20 cellular contexts compared by ENCODE assay signal in genomic region chr1:206951318-206952105, GRCh38. TPM values are rescaled to one million over a fixed set of nuclear protein-coding genes. Genes with fewer than 3 reads are reported as not detected.
A peak's percentile ranks its signal among the peaks of the same experiment; 100 is the strongest.
DNase-seq lines count a peak whose midpoint lies in the region; ATAC-seq and TF ChIP-seq lines count a peak whose summit lies in the region.
"Had no signal": no experiment of that assay in that cellular context is flagged by ENCODE, and none has a peak within 500 bp of the region (broad histone marks: within the 10 kb centered on the region; RNA-seq: fewer than 3 reads in every experiment).

No MANE protein-coding gene starts in this region.

- H3K4ac ChIP-seq in trophoblast cell (ENCODE audit: low read depth, low read length) = no peak overlapping the region

- no peak overlapping the region for H2BK12ac ChIP-seq in trophoblast cell (ENCODE audit: low read length)

- no peak overlapping the region for H3K23ac ChIP-seq in trophoblast cell (ENCODE audit: low read length)

- no peaks in the 10 kb centered on the region for H3K27me3 ChIP-seq in trophoblast cell (ENCODE audit: insufficient read depth, low read length)
- H3K27me3 ChIP-seq: cardiac muscle cell had no signal

- H3K4me3 Mint-ChIP-seq in Calu3 (ENCODE audit: low read depth, unreplicated experiment) (peak overlapping the region; percentile 20), T-helper 17 cell (no peak overlapping the region)
- H3K4me3 Mint-ChIP-seq: activated naive CD4-positive, alpha-beta T cell treated with anti-CD3 and anti-CD28 coated beads, Interleukin-2, amount 10 ng/mL, durations not matched to agents 7 days and 5 days had no signal

- peak; percentile 43 for ATAC-seq in GM21737 (IDR thresholded peaks at IDR 0.05; ENCODE audit: unreplicated experiment)
- ATAC-seq in T-helper 17 cell = no peak
- peak; percentile 56 for ATAC-seq in mucosa of descending colon
- no peak for ATAC-seq in HG03439 (IDR thresholded peaks at IDR 0.05; ENCODE audit: unreplicated experiment)
- ATAC-seq in GM21529 (IDR thresholded peaks at IDR 0.05; ENCODE audit: unreplicated experiment) = no peak

- H3K79me1 ChIP-seq in trophoblast cell (ENCODE audit: low read length) = no peaks in the 10 kb centered on the region

- no peak overlapping the region for H3K14ac ChIP-seq in trophoblast cell (ENCODE audit: low read length)

- DNase-seq in Calu3 = peak; percentile 75
- no peak for DNase-seq in T-helper 17 cell
- DNase-seq in mucosa of descending colon = peak in 2 of 3 donors; percentile 56 to 72
- no peak for DNase-seq in SKM-1 treated with dmso at 0.1 percent for 144 hours (lab: John Stamatoyannopoulos, UW; ENCODE audit: unreplicated experiment)
- no peak for DNase-seq in trophoblast cell
- DNase-seq: activated naive CD4-positive, alpha-beta T cell treated with anti-CD3 and anti-CD28 coated beads, Interleukin-2, amount 10 ng/mL, durations not matched to agents 7 days and 5 days; GF-D8; NCI-H1417 treated with DMSO at 0.1 percent for 48 hours; NCI-H69; retina; stimulated activated CD4-positive, alpha-beta T cell treated with anti-CD3 and anti-CD28 coated beads, Interleukin-4, amount 100 ng/mL, for 24 hours; stimulated activated naive CD4-positive, alpha-beta T cell treated with Interleukin-2 at 50 U/mL for 16 hours had no signal

- CTCF ChIA-PET in Calu3 (lab: Charles Lee) = interaction anchor here (0.7 to 3.3 kb wide), 13 partner anchors 9 to 81 kb away, joined by 3 to 22 read pairs (median 3); no protein-coding TSS in a partner anchor

- no peak overlapping the region for H4K91ac ChIP-seq in trophoblast cell (ENCODE audit: low read depth, low read length)

- intact Hi-C loops in Calu3 (cut with micrococcal nuclease; ENCODE audit: unreplicated experiment) = loop anchor here (1.0 to 5.0 kb wide), 3 partner anchors 9 to 56 kb away; no protein-coding TSS in a partner anchor
- intact Hi-C loops in mucosa of descending colon (cut with DNase I, micrococcal nuclease) = no loop called here

- H2BK120ac ChIP-seq in trophoblast cell (ENCODE audit: insufficient read depth, low read length, poor library complexity) = no peak overlapping the region

- H3K36me3 Mint-ChIP-seq in Calu3 (ENCODE audit: insufficient read depth, unreplicated experiment) = peaks cover 16% of the 10 kb centered on the region
- H3K36me3 Mint-ChIP-seq in T-helper 17 cell (ENCODE audit: low read depth) = no peaks in the 10 kb centered on the region
- H3K36me3 Mint-ChIP-seq: activated naive CD4-positive, alpha-beta T cell treated with anti-CD3 and anti-CD28 coated beads, Interleukin-2, amount 10 ng/mL, durations not matched to agents 7 days and 5 days had no signal

- no peak overlapping the region for H3K27ac ChIP-seq in trophoblast cell (ENCODE audit: low read depth, low read length)
- H3K27ac ChIP-seq: cardiac muscle cell, esophagus muscularis mucosa, SJCRH30 had no signal

- no peak overlapping the region for H3K4me2 ChIP-seq in trophoblast cell (ENCODE audit: low read length)

- peaks cover 72% of the 10 kb centered on the region for H3K4me1 ChIP-seq in mucosa of descending colon (ENCODE audit: low read depth)
- no peaks in the 10 kb centered on the region for H3K4me1 ChIP-seq in trophoblast cell (ENCODE audit: control insufficient read depth in 1 of 2, insufficient read depth in 2 of 2, low read length in 2 of 2)
- H3K4me1 ChIP-seq: esophagus muscularis mucosa, SJCRH30 had no signal

- peaks cover 96% of the 10 kb centered on the region for H3K4me1 Mint-ChIP-seq in Calu3 (ENCODE audit: low read depth, unreplicated experiment)
- peaks cover 11% of the 10 kb centered on the region for H3K4me1 Mint-ChIP-seq in T-helper 17 cell

- TF ChIP-seq CTCF in Calu3 (IDR thresholded peaks at IDR 0.05; ENCODE audit: unreplicated experiment) (no peak), mucosa of descending colon (IDR thresholded peaks at IDR 0.05) (no peak)

- no peak overlapping the region for H3K9ac ChIP-seq in trophoblast cell (ENCODE audit: low read length)

- H3K27me3 Mint-ChIP-seq in Calu3 (ENCODE audit: unreplicated experiment) (no peaks in the 10 kb centered on the region), T-helper 17 cell (peaks cover 26% of the 10 kb centered on the region)

- no peak overlapping the region for H2AFZ ChIP-seq in trophoblast cell (ENCODE audit: insufficient read depth, low read length, poor library complexity)

- no peak overlapping the region for H4K12ac ChIP-seq in trophoblast cell (ENCODE audit: low read depth, low read length)

- H3K27ac Mint-ChIP-seq in Calu3 (ENCODE audit: unreplicated experiment) (peak overlapping the region; percentile 70), T-helper 17 cell (peak overlapping the region; percentile 51)
- H3K27ac Mint-ChIP-seq: activated naive CD4-positive, alpha-beta T cell treated with anti-CD3 and anti-CD28 coated beads, Interleukin-2, amount 10 ng/mL, durations not matched to agents 7 days and 5 days had no signal

- H3K18ac ChIP-seq in trophoblast cell (ENCODE audit: low read length) = no peak overlapping the region

- no peaks in the 10 kb centered on the region for H3K79me2 ChIP-seq in trophoblast cell (ENCODE audit: control insufficient read depth, insufficient read depth, low read length, poor library complexity)

- H2BK5ac ChIP-seq in trophoblast cell (ENCODE audit: low read depth, low read length, poor library complexity) = no peak overlapping the region

- H3K4me3 ChIP-seq in mucosa of descending colon (no peak overlapping the region), trophoblast cell (ENCODE audit: low read depth, low read length) (no peak overlapping the region)
- H3K4me3 ChIP-seq: cardiac muscle cell, esophagus muscularis mucosa, SJCRH30 had no signal

- no TSS peak for BruUV-seq in Calu3 (replicated peaks; lab: Mats Ljungman, UMichigan)

- no peaks in the 10 kb centered on the region for H3K36me3 ChIP-seq in mucosa of descending colon (ENCODE audit: low read depth)
- no peaks in the 10 kb centered on the region for H3K36me3 ChIP-seq in trophoblast cell (ENCODE audit: control insufficient read depth in 1 of 2, insufficient read depth in 2 of 2, low read length in 2 of 2)
- H3K36me3 ChIP-seq: cardiac muscle cell, esophagus muscularis mucosa, SJCRH30 had no signal

- H4K8ac ChIP-seq in trophoblast cell (ENCODE audit: low read depth, low read length) = no peak overlapping the region

- no peaks in the 10 kb centered on the region for H3K9me3 Mint-ChIP-seq in Calu3 (ENCODE audit: low read depth, unreplicated experiment)

- H3K9me3 ChIP-seq in T-helper 17 cell (ENCODE audit: control insufficient read depth, low read length, poor library complexity, severe bottlenecking) = peaks cover 2% of the 10 kb centered on the region
- H3K9me3 ChIP-seq in mucosa of descending colon = no peaks in the 10 kb centered on the region
- peaks cover 2% of the 10 kb centered on the region for H3K9me3 ChIP-seq in trophoblast cell (ENCODE audit: insufficient read depth, low read depth, low read length)

- WGBS in trophoblast cell (ENCODE audit: extremely low coverage, insufficient coverage, insufficient read length) = no CpG with 5 or more reads among the region's 4 CpGs

- H2AK5ac ChIP-seq in trophoblast cell (ENCODE audit: low read length) = no peak overlapping the region

RNA-seq across cellular contexts. Expression of gene PIGR, which starts 5.2 kb away (rescaled TPM):
- total RNA-seq in Calu3 (2022) = 250 and 367 TPM in 2 replicates
- total RNA-seq in T-helper 17 cell = not detected
- over 10,000 TPM in 1 of 3 donors, 1,000 to 10,000 TPM in 2; 4,355 to 12,072 (median 9,452) TPM for total RNA-seq in mucosa of descending colon
- not detected in 2 replicates for polyA plus RNA-seq in trophoblast cell (2013)
- total RNA-seq: cardiac muscle cell, SJCRH30 had no signal
- polyA plus RNA-seq: BJ, cardiac muscle cell had no signal

RNA-seq across cellular contexts. Expression of gene FCAMR, which starts 18.7 kb away (rescaled TPM):
- total RNA-seq in Calu3 (2022) (not detected in 2 replicates), T-helper 17 cell (not detected), mucosa of descending colon (under 1 TPM; 0.41 to 0.98 (median 0.84) TPM)
- 0.01 TPM in 1 of 2 replicates, not detected in the other for polyA plus RNA-seq in trophoblast cell (2013)
- total RNA-seq: cardiac muscle cell, esophagus muscularis mucosa, HT1080, SJCRH30 had no signal
- polyA plus RNA-seq: BJ, cardiac muscle cell had no signal

RNA-seq across cellular contexts. Expression of gene FCMR, which starts 29.8 kb away (rescaled TPM):
- total RNA-seq in Calu3 (2022) = 0.86 and 1.1 TPM in 2 replicates
- total RNA-seq in T-helper 17 cell = 100 to 1,000 TPM; 206 to 249 TPM
- 1 to 10 TPM; 1.6 to 5.6 (median 4.6) TPM for total RNA-seq in mucosa of descending colon
- 0.07 and 0.19 TPM in 2 replicates for polyA plus RNA-seq in trophoblast cell (2013)
- total RNA-seq: cardiac muscle cell, HT1080, SJCRH30 had no signal
- polyA plus RNA-seq: cardiac muscle cell had no signal

RNA-seq across cellular contexts. Expression of gene IL24, which starts 54.3 kb away (rescaled TPM):
- total RNA-seq in Calu3 (2022) = not detected in 2 replicates
- not detected for total RNA-seq in T-helper 17 cell
- total RNA-seq in mucosa of descending colon = not detected
- 0.06 TPM in 1 of 2 replicates, not detected in the other for polyA plus RNA-seq in trophoblast cell (2013)
- total RNA-seq: cardiac muscle cell, SJCRH30 had no signal
- polyA plus RNA-seq: cardiac muscle cell had no signal

Comparison
In these comparisons a context has a peak if more than half of its experiments do, and no peak if none do; other contexts are left out.
1. DNase-seq: peak in Calu3 (single experiment) and mucosa of descending colon (2 of 3); none in T-helper 17 cell (0 of 3), SKM-1 treated with dmso at 0.1 percent for 144 hours (single experiment) and trophoblast cell (0 of 2).
2. ATAC-seq: peak in GM21737 (single experiment) and mucosa of descending colon (single experiment); none in T-helper 17 cell (single experiment), HG03439 (single experiment) and GM21529 (single experiment).
3. RNA of gene PIGR, which starts 5.2 kb away (total RNA-seq): 4,355 to 12,072 TPM in mucosa of descending colon and 250 to 367 TPM in Calu3; not detected in T-helper 17 cell; every median in the first group is over 100 times any median in the second.
4. RNA of gene FCMR, which starts 29.8 kb away (total RNA-seq): 206 to 249 TPM in T-helper 17 cell; 1.6 to 5.6 TPM in mucosa of descending colon and 0.86 to 1.1 TPM in Calu3; every median in the first group is over 10 times any median in the second.